9 cellular contexts compared by ENCODE assay signal in the genomic region with DNA sequence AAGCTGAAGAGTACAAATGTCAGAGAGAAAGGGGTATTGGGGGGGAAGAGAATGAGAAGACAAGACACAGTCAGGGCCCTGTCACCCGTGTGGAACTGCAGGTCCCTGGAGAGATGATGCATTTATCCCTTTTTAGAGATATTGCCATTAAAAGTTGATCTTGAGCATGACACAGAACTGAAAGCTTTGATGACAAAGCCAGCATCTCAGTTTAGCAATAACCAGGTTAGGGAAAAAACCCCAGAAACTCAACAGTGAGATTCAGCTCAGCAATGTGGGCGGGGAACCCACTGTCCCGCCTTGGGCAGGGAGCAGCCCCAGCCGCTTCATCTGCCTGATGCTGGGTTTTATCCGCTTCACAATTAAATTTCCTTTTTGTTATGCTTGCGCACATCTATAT.
DNase-seq lines count a peak whose midpoint lies in the region; ATAC-seq and TF ChIP-seq lines count a peak whose summit lies in the region.
"Had no signal": no experiment of that assay in that cellular context is flagged by ENCODE, and none has a peak within 500 bp of the region (broad histone marks: within the 10 kb centered on the region; RNA-seq: fewer than 3 reads in every experiment).

No MANE protein-coding gene starts in this region.

- no peaks in the 10 kb centered on the region for H3K36me3 ChIP-seq in left ventricle myocardium inferior
- no peaks in the 10 kb centered on the region for H3K36me3 ChIP-seq in upper lobe of right lung
- H3K36me3 ChIP-seq in uterus, result no peaks in the 10 kb centered on the region
- H3K36me3 ChIP-seq in BE2C, result no peaks in the 10 kb centered on the region

- ATAC-seq in Right ventricle myocardium superior (ENCODE audit: poor library complexity) (no peak), HG03103 (IDR thresholded peaks at IDR 0.05; ENCODE audit: low read depth, unreplicated experiment) (peak; percentile 78), upper lobe of right lung (no peak)

- H3K4me1 ChIP-seq in left ventricle myocardium inferior (peaks cover 34% of the 10 kb centered on the region), upper lobe of right lung (peaks cover 21% of the 10 kb centered on the region), uterus (no peaks in the 10 kb centered on the region), BE2C (peaks cover 14% of the 10 kb centered on the region; the same call in 1 of the 2 replicates)

- DNase-seq in left ventricle myocardium inferior (no peak), Right ventricle myocardium superior (no peak), epithelial cell of esophagus (ENCODE audit: low read depth) (peak; percentile 80), upper lobe of right lung (no peak), uterus (no peak), BE2C (no peak)
- no peak for DNase-seq in effector CD8-positive, alpha-beta T cell (lab: John Stamatoyannopoulos, UW)
- DNase-seq: effector CD4-positive, alpha-beta T cell had no signal

- TF ChIP-seq CTCF in left ventricle myocardium inferior (IDR thresholded peaks at IDR 0.05; ENCODE audit: borderline replicate concordance), result no peak
- no peak for TF ChIP-seq CTCF in epithelial cell of esophagus (IDR thresholded peaks at IDR 0.05; ENCODE audit: insufficient read depth, low read depth, low read length, missing control alignments)
- TF ChIP-seq CTCF in upper lobe of right lung (IDR thresholded peaks at IDR 0.05), result no peak
- TF ChIP-seq CTCF in uterus (IDR thresholded peaks at IDR 0.05), result no peak
- TF ChIP-seq CTCF in BE2C (IDR thresholded peaks at IDR 0.05; ENCODE audit: low read depth, low read length), result no peak

- H3K27ac ChIP-seq in left ventricle myocardium inferior (replicated peaks), result peak overlapping the region; percentile 87
- H3K27ac ChIP-seq in upper lobe of right lung, result peak overlapping the region; percentile 86
- no peak overlapping the region for H3K27ac ChIP-seq in uterus

- intact Hi-C loops in left ventricle myocardium inferior (cut with micrococcal nuclease) (no loop called here), Right ventricle myocardium superior (cut with DNase I) (no loop called here), upper lobe of right lung (cut with DNase I) (no loop called here), uterus (cut with DNase I; ENCODE audit: low total_unique reads) (no loop called here)

- H3K9me3 ChIP-seq in left ventricle myocardium inferior (replicated peaks) (no peaks in the 10 kb centered on the region), upper lobe of right lung (no peaks in the 10 kb centered on the region), uterus (no peaks in the 10 kb centered on the region), BE2C (no peaks in the 10 kb centered on the region)

- no peaks in the 10 kb centered on the region for H3K27me3 ChIP-seq in left ventricle myocardium inferior (ENCODE audit: low read depth)
- H3K27me3 ChIP-seq in upper lobe of right lung, result no peaks in the 10 kb centered on the region
- no peaks in the 10 kb centered on the region for H3K27me3 ChIP-seq in uterus
- no peaks in the 10 kb centered on the region for H3K27me3 ChIP-seq in BE2C

- H3K4me3 ChIP-seq in left ventricle myocardium inferior, result no peak overlapping the region
- H3K4me3 ChIP-seq in epithelial cell of esophagus (ENCODE audit: low read length), result no peak overlapping the region
- H3K4me3 ChIP-seq in upper lobe of right lung, result peak overlapping the region; percentile 44
- no peak overlapping the region for H3K4me3 ChIP-seq in uterus
- H3K4me3 ChIP-seq in BE2C (ENCODE audit: low read depth, low read length), result no peak overlapping the region

- TF ChIP-seq POLR2A in uterus (IDR thresholded peaks at IDR 0.05), result no peak

Comparison
In these comparisons a context has a peak if more than half of its experiments do, and no peak if none do; other contexts are left out.
1. H3K27ac ChIP-seq: peak in left ventricle myocardium inferior (single experiment) and upper lobe of right lung (single experiment); none in uterus (0 of 2).